Comparison of ENCODE assay signal across 17 cellular contexts in the genomic region with DNA sequence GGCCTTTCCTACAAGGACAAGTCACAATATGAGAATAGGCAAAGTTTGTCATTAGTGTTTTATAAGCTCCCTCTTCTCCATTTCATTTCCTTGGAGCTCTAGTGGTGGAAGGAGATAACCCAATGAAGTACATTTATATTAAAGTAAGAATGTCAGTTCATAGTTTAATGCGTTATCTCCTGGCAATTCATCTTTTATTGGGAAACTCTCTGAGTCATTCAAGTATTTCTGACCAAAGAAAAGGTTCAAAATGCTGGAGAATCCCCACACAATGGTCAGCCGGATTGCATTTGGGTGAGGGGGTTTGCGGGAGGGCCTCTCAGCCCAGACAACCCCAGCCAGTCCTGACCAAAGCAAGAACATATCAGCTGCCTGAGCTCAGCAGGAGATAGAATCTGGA.
DNase-seq lines count a peak whose midpoint lies in the region; TF ChIP-seq lines count a peak whose summit lies in the region.
"Had no signal": no experiment of that assay in that cellular context is flagged by ENCODE, and none has a peak within 500 bp of the region (broad histone marks: within the 10 kb centered on the region; RNA-seq: fewer than 3 reads in every experiment).

No MANE protein-coding gene starts in this region.

- H3K27me3 ChIP-seq in neuronal stem cell (ENCODE audit: control insufficient read depth in 3 of 3, insufficient read depth in 3 of 3, low read depth in 1 of 3, low read length in 3 of 3) (no peaks in the 10 kb centered on the region), SK-N-SH (ENCODE audit: insufficient read depth) (no peaks in the 10 kb centered on the region)
- H3K27me3 ChIP-seq in effector memory CD4-positive, alpha-beta T cell (replicated peaks; ENCODE audit: control insufficient read depth, insufficient read depth, low read length, poor library complexity, severe bottlenecking): no peaks in the 10 kb centered on the region
- H3K27me3 ChIP-seq: BE2C had no signal

- H4K91ac ChIP-seq in neuronal stem cell (ENCODE audit: low read depth, low read length, poor library complexity): no peak overlapping the region

- peaks cover 5 to 19% of the 10 kb centered on the region in 2 donors for H3K9me3 ChIP-seq in neuronal stem cell (replicated peaks in 1 of 2; ENCODE audit: control insufficient read depth in 2 of 2, insufficient read depth in 1 of 2, low read depth in 1 of 2, low read length in 2 of 2)
- H3K9me3 ChIP-seq in effector memory CD4-positive, alpha-beta T cell (ENCODE audit: control insufficient read depth, low read length): no peaks in the 10 kb centered on the region
- no peaks in the 10 kb centered on the region for H3K9me3 ChIP-seq in SK-N-SH
- H3K9me3 ChIP-seq: BE2C had no signal

- DNase-seq in EH (ENCODE audit: low read depth) (peak; percentile 35), amniotic epithelial cell (ENCODE audit: low read depth) (peak; percentile 71), fibroblast of pulmonary artery (ENCODE audit: low read depth) (peak; percentile 42), neuronal stem cell (ENCODE audit: low spot score) (no peak), SK-N-SH (no peak)
- DNase-seq in activated effector memory CD4-positive, alpha-beta T cell treated with Interleukin-2 at 50 U/mL for 16 hours: no peak
- DNase-seq in effector memory CD4-positive, alpha-beta T cell: no peak
- DNase-seq: ACHN; BE2C; CD4-positive, alpha-beta memory T cell; DMS153; DMS79; GF-D8; HFFc6; IMR-90 had no signal

- CTCF ChIA-PET in SK-N-SH (lab: Yijun Ruan, JAX): no interaction called here

- H2BK15ac ChIP-seq in neuronal stem cell (ENCODE audit: low read length): no peak overlapping the region

- H2AK5ac ChIP-seq in neuronal stem cell (ENCODE audit: low read depth, low read length): no peak overlapping the region

- H2AFZ ChIP-seq in neuronal stem cell (ENCODE audit: low read length): peak overlapping the region; percentile 18
- H2AFZ ChIP-seq in SK-N-SH (ENCODE audit: low read depth): no peak overlapping the region
- H2AFZ ChIP-seq: GM23338 had no signal

- H2BK5ac ChIP-seq in neuronal stem cell (ENCODE audit: low read length): no peak overlapping the region

- TF ChIP-seq CTCF in fibroblast of pulmonary artery (IDR thresholded peaks at IDR 0.05; ENCODE audit: low read length, missing control alignments) (no peak), SK-N-SH (IDR thresholded peaks at IDR 0.05) (no peak)

- H3K4me3 ChIP-seq in fibroblast of pulmonary artery (replicated peaks; ENCODE audit: low read depth, low read length) (no peak overlapping the region), neuronal stem cell (ENCODE audit: low read length in 2 of 2) (no peak overlapping the region), SK-N-SH (ENCODE audit: low read depth in 2 of 2, low read length in 1 of 2) (no peak overlapping the region)
- H3K4me3 ChIP-seq in effector memory CD4-positive, alpha-beta T cell (ENCODE audit: insufficient read depth, low read depth, low read length, poor library complexity, severe bottlenecking): no peak overlapping the region
- H3K4me3 ChIP-seq: GM23338 had no signal

- H3K36me3 ChIP-seq in neuronal stem cell (replicated peaks in 1 of 2; ENCODE audit: control insufficient read depth in 2 of 2, insufficient read depth in 2 of 2, low read length in 2 of 2): no peaks in the 10 kb centered on the region
- no peaks in the 10 kb centered on the region for H3K36me3 ChIP-seq in effector memory CD4-positive, alpha-beta T cell (ENCODE audit: control insufficient read depth, insufficient read depth, low read length)
- H3K36me3 ChIP-seq in SK-N-SH (replicated peaks in 1 of 2; ENCODE audit: control insufficient read depth in 1 of 2, insufficient read depth in 2 of 2, low read length in 1 of 2): no peaks in the 10 kb centered on the region
- H3K36me3 ChIP-seq: BE2C had no signal

- H3K9me2 ChIP-seq in SK-N-SH: no peaks in the 10 kb centered on the region

- H4K8ac ChIP-seq in neuronal stem cell (ENCODE audit: low read depth, low read length): no peak overlapping the region

- no peak overlapping the region for H3K18ac ChIP-seq in neuronal stem cell (ENCODE audit: low read length)

- H3K27ac ChIP-seq in neuronal stem cell (replicated peaks; ENCODE audit: low read length) (no peak overlapping the region), SK-N-SH (ENCODE audit: low read depth in 2 of 2, low read length in 1 of 2) (no peak overlapping the region)
- H3K27ac ChIP-seq in effector memory CD4-positive, alpha-beta T cell (ENCODE audit: insufficient read depth, low read length, poor library complexity, severe bottlenecking): no peak overlapping the region
- H3K27ac ChIP-seq: HL-60 had no signal

- H2BK120ac ChIP-seq in neuronal stem cell (ENCODE audit: low read depth, low read length): no peak overlapping the region

- no peak overlapping the region for H3K14ac ChIP-seq in neuronal stem cell (ENCODE audit: low read length)

- TF ChIP-seq EP300 in SK-N-SH (IDR thresholded peaks at IDR 0.05; ENCODE audit: borderline replicate concordance in 1 of 2, low read depth in 1 of 2, low read length in 1 of 2): no peak

- H3K4me2 ChIP-seq in neuronal stem cell (ENCODE audit: insufficient read depth, low read length, poor library complexity, severe bottlenecking) (no peak overlapping the region), SK-N-SH (no peak overlapping the region)
- H3K4me2 ChIP-seq: GM23338 had no signal

- POLR2A ChIA-PET in SK-N-SH (lab: Yijun Ruan, JAX): interaction anchor here (0.6 kb wide), 1 partner anchor 90 kb away, joined by 3 read pairs; no protein-coding TSS in a partner anchor

- no peak overlapping the region for H2BK12ac ChIP-seq in neuronal stem cell (ENCODE audit: low read length)

- H3K4me1 ChIP-seq in neuronal stem cell (ENCODE audit: control insufficient read depth in 2 of 2, insufficient read depth in 1 of 2, low read depth in 1 of 2, low read length in 2 of 2) (peaks cover 4 to 6% of the 10 kb centered on the region in 2 donors), SK-N-SH (ENCODE audit: control insufficient read depth in 1 of 2, insufficient read depth in 2 of 2, low read depth in 1 of 2, low read length in 1 of 2) (peaks cover 0 to 12% of the 10 kb centered on the region in 2 experiments; a peak in 1 of 4 replicates)
- H3K4me1 ChIP-seq in effector memory CD4-positive, alpha-beta T cell (ENCODE audit: control insufficient read depth, insufficient read depth, low read length, poor library complexity, severe bottlenecking): no peaks in the 10 kb centered on the region

- WGBS in neuronal stem cell (ENCODE audit: extremely low coverage in 2 of 2, insufficient read length in 2 of 2, insufficient replicate concordance in 1 of 2), 2 donors: no CpG with 5 or more reads among the region's 3 CpGs
- 97% methylated on average over 3 of the region's 3 CpGs for whole genome bisulfite sequencing in SK-N-SH (ENCODE audit: low lambda C conversion rate)

- H3K4ac ChIP-seq in neuronal stem cell (ENCODE audit: low read length): no peak overlapping the region

- H3K9ac ChIP-seq in neuronal stem cell (ENCODE audit: low read depth, low read length, poor library complexity) (no peak overlapping the region), SK-N-SH (no peak overlapping the region)

- no peaks in the 10 kb centered on the region for H3K79me2 ChIP-seq in SK-N-SH (ENCODE audit: insufficient read depth)

- no peak overlapping the region for H3K23ac ChIP-seq in neuronal stem cell (ENCODE audit: low read depth, low read length, poor library complexity)

- TF ChIP-seq RAD21 in SK-N-SH (IDR thresholded peaks at IDR 0.05; ENCODE audit: low read length): no peak

- H3F3A ChIP-seq in SK-N-SH (replicated peaks; ENCODE audit: insufficient read depth): no peaks in the 10 kb centered on the region

- no peaks in the 10 kb centered on the region for H4K20me1 ChIP-seq in SK-N-SH (ENCODE audit: insufficient read depth)

- no peaks in the 10 kb centered on the region for H3K79me1 ChIP-seq in neuronal stem cell (ENCODE audit: low read depth, low read length)

TF ChIP-seq in SK-N-SH, 30 proteins besides CTCF, POLR2A, EP300 and RAD21:
- TF ChIP-seq RCOR1 (IDR thresholded peaks at IDR 0.05; ENCODE audit: low read length) (no peak), YY1 (IDR thresholded peaks at IDR 0.05; ENCODE audit: low read depth) (no peak), TAF1 (IDR thresholded peaks at IDR 0.05; ENCODE audit: borderline replicate concordance, low read depth, low read length) (no peak)

Comparison
In these comparisons a context has a peak if more than half of its experiments do, and no peak if none do; other contexts are left out.
1. DNase-seq: peak in EH (single experiment), amniotic epithelial cell (single experiment) and fibroblast of pulmonary artery (single experiment); none in neuronal stem cell (single experiment), activated effector memory CD4-positive, alpha-beta T cell treated with Interleukin-2 at 50 U/mL for 16 hours (single experiment), effector memory CD4-positive, alpha-beta T cell (0 of 3) and SK-N-SH (single experiment).